Comparison of ENCODE assay signal across 8 cellular contexts in the genomic region with DNA sequence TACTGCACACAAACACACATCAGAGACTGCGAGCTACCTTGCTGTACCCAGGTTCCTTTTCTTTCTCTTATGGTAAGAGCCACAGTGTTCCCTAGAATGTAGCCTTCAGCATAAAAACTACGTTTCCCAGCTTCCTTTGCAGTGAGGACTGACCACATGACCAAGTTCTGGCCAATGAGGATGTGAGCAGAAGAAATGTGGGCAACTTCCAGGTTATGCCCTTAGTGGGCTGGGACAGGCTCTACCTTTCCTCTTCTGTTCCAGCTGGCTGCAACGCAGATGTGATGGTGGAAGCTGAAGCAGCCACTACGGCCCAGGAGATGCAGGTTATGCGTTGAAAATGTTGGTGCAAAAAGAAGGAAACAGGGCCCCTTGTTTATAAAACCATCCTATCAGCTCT. TPM values are rescaled to one million over a fixed set of nuclear protein-coding genes. Genes with fewer than 3 reads are reported as not detected.
DNase-seq lines count a peak whose midpoint lies in the region; ATAC-seq, FAIRE-seq and TF ChIP-seq lines count a peak whose summit lies in the region.

No MANE protein-coding gene starts in this region.

- peak; percentile 6 for DNase-seq in AG10803 (ENCODE audit: low read depth)
- DNase-seq in NCI-H69 (lab: John Stamatoyannopoulos, UW), result peak; percentile 42
- DNase-seq in dermis microvascular lymphatic vessel endothelial cell (ENCODE audit: low read depth in 2 of 2), result peak; percentile 24 to 51
- DNase-seq in testis, result peak; percentile 37

- TF ChIP-seq POLR2A in testis (IDR thresholded peaks at IDR 0.05), result no peak

- intact Hi-C loops in testis (cut with DNase I; ENCODE audit: low total_unique reads), result no loop called here

- H3K9me3 ChIP-seq in testis, result no peaks in the 10 kb centered on the region

- H3K4me3 ChIP-seq in AG10803 (ENCODE audit: low read length) (no peak overlapping the region), testis (no peak overlapping the region)

- peak; percentile 91 for FAIRE-seq in G401.6 (lab: Jason Lieb, UNC)

- WGBS in testis, 2 donors, result 82 to 87% methylated on average over 5 of the region's 5 CpGs

- no peaks in the 10 kb centered on the region for H3K27me3 ChIP-seq in testis

- TF ChIP-seq CTCF in AG10803 (conservative IDR thresholded peaks at IDR 0.05; ENCODE audit: low read length) (no peak), testis (IDR thresholded peaks at IDR 0.05) (no peak)

- no peak overlapping the region for H3K27ac ChIP-seq in testis

- H3K4me1 ChIP-seq in testis, result peaks cover 8% of the 10 kb centered on the region

- ATAC-seq in HG02938 (IDR thresholded peaks at IDR 0.05; ENCODE audit: unreplicated experiment) (no peak), GM18907 (IDR thresholded peaks at IDR 0.05; ENCODE audit: unreplicated experiment) (no peak), GM18873 (IDR thresholded peaks at IDR 0.05; ENCODE audit: low FRiP score, unreplicated experiment) (no peak)

- H3K36me3 ChIP-seq in testis (ENCODE audit: low read depth, missing control alignments), result no peaks in the 10 kb centered on the region

RNA-seq across cellular contexts. Expression of a gene that starts 27.5 kb away (rescaled TPM):
- 15.0 and 19.1 TPM in 2 replicates for total RNA-seq in dermis microvascular lymphatic vessel endothelial cell
- 100 to 1,000 TPM; 143 to 237 TPM for total RNA-seq in testis
- 375 TPM for polyA plus RNA-seq in testis (ENCODE audit: insufficient read depth, low read depth, low replicate concordance)

RNA-seq across cellular contexts. Expression of a gene that starts 28.1 kb away (rescaled TPM):
- total RNA-seq in dermis microvascular lymphatic vessel endothelial cell (3.6 and 5.2 TPM in 2 replicates), testis (10 to 100 TPM; 77.7 to 92.8 TPM)
- polyA plus RNA-seq in testis (ENCODE audit: insufficient read depth, low read depth, low replicate concordance), result 106 TPM

RNA-seq across cellular contexts. Expression of a gene that starts 36.7 kb away (rescaled TPM):
- total RNA-seq in dermis microvascular lymphatic vessel endothelial cell, result not detected in 2 replicates
- 1 to 10 TPM; 6.0 to 8.5 TPM for total RNA-seq in testis
- 5.8 TPM for polyA plus RNA-seq in testis (ENCODE audit: insufficient read depth, low read depth, low replicate concordance)

Comparison
In these comparisons a context has a peak if more than half of its experiments do, and no peak if none do; other contexts are left out.
1. RNA of a gene that starts 28.1 kb away (total RNA-seq): 77.7 to 92.8 TPM in testis; 3.6 to 5.2 TPM in dermis microvascular lymphatic vessel endothelial cell; every median in the first group is over 10 times any median in the second.
2. Peak in every context shown above with its lines, with median percentiles within 50 percentile points of each other: DNase-seq.